ENCODE assay signal across 15 cellular contexts in genomic region chr3:36409862-36410261, GRCh38. TPM values are rescaled to one million over a fixed set of nuclear protein-coding genes. Genes with fewer than 3 reads are reported as not detected.
DNase-seq lines count a peak whose midpoint lies in the region; ATAC-seq lines count a peak whose summit lies in the region.
"Had no signal": no experiment of that assay in that cellular context is flagged by ENCODE, and none has a peak within 500 bp of the region (broad histone marks: within the 10 kb centered on the region; RNA-seq: fewer than 3 reads in every experiment).

No MANE protein-coding gene starts in this region.

- ATAC-seq in GM21367 (IDR thresholded peaks at IDR 0.05; ENCODE audit: unreplicated experiment): no peak

- DNase-seq in G401 (ENCODE audit: low spot score) (peak; percentile 47), cerebellum (ENCODE audit: low spot score) (peak; percentile 18), pons (ENCODE audit: low spot score) (peak; percentile 13), LoVo (ENCODE audit: low spot score) (no peak), kidney tubule cell (ENCODE audit: low spot score) (no peak)
- DNase-seq: CD4-positive, CD25-positive, alpha-beta regulatory T cell; CD8-positive, alpha-beta memory T cell; DMS 273 treated with DMSO at 0.1 percent for 48 hours; DMS79; EL; GF-D8; GOT3; HFFc6 had no signal

- in situ Hi-C loops in G401 (cut with HindIII; ENCODE audit: low sequenced_read_pairs): no loop called here

RNA-seq across cellular contexts. Expression of gene STAC, which starts 29.6 kb away (rescaled TPM):
- not detected in 2 replicates for total RNA-seq in G401 (2014; rRNA removed; shearing (Covaris generic))
- total RNA-seq in cerebellum: 18.2 TPM
- total RNA-seq: B cell; CD8-positive, alpha-beta memory T cell; HFFc6 had no signal

Comparison
In these comparisons a context has a peak if more than half of its experiments do, and no peak if none do; other contexts are left out.
1. DNase-seq: peak in G401 (single experiment), cerebellum (single experiment) and pons (single experiment); none in LoVo (single experiment) and kidney tubule cell (single experiment).
2. RNA of gene STAC, which starts 29.6 kb away (total RNA-seq): 18.2 TPM in cerebellum (single experiment); not detected in G401; every median in the first group is over 10 times any median in the second.